8 cellular contexts compared by ENCODE assay signal in the genomic region with DNA sequence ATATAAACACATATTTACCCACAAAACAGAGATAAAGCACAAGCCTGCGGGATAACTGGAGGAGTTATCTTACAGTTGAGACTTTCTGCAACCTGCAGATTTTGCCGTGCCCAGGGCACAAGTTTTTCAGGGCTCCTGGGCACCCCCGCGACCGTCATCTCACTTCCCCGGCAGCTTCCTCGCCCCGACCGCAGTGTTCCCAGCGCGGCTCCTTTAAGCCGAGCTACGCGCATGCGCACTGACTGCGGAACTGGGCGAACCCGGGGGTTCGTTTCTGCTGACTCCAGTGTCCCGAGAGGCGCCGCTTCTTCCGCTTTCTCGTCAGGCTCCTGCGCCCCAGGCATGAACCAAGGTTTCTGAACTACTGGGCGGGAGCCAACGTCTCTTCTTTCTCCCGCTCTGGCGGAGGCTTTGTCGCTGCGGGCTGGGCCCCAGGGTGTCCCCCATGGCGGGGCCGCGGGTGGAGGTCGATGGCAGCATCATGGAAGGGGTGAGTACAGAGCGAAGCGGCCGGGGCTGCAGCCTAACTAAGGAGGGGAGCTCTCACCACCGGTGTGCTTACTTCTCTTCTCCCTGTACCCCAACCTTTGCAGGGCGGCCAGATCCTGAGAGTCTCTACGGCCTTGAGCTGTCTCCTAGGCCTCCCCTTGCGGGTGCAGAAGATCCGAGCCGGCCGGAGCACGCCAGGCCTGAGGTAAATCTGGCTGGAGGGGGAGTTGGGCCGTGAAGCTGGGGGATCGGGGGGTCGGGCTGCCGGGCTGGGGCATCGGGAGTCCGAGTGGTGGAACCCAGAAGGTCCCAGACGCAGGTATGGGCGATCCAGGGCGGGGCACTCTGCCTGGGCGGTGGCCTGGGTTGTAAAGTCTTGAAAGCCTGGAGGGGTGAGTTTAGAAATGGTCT. TPM values are rescaled to one million over a fixed set of nuclear protein-coding genes. Genes with fewer than 3 reads are reported as not detected.
DNase-seq lines count a peak whose midpoint lies in the region; ATAC-seq and TF ChIP-seq lines count a peak whose summit lies in the region.

A gene (plus strand): TSS at position 286 of the 900 bp plus-strand sequence. CDS start 160 bp downstream, at position 446.

- H3K9me3 ChIP-seq in Panc1 (ENCODE audit: control insufficient read depth, insufficient read depth, low read depth, low read length) (no peaks in the 10 kb centered on the region), muscle layer of duodenum (ENCODE audit: control insufficient read depth in 1 of 2, low read length in 2 of 2) (no peaks in the 10 kb centered on the region)

- H3K36me3 ChIP-seq in Panc1 (ENCODE audit: control insufficient read depth, insufficient read depth, low read length), result peaks cover 18% of the 10 kb centered on the region
- peaks cover 20 to 21% of the 10 kb centered on the region in 2 donors for H3K36me3 ChIP-seq in muscle layer of duodenum (ENCODE audit: control insufficient read depth in 1 of 2, insufficient read depth in 2 of 2, low read length in 2 of 2)

- TF ChIP-seq CTCF in Panc1 (IDR thresholded peaks at IDR 0.05), result no peak

- no TSS peak for BruUV-seq in Panc1 (replicated peaks; lab: Mats Ljungman, UMichigan)

- H3K4me3 ChIP-seq in Panc1 (ENCODE audit: low read depth in 2 of 2, low read length in 2 of 2) (peak within 1 kb of the TSS; percentile 67 to 88), muscle layer of duodenum (ENCODE audit: low read depth in 1 of 2, low read length in 2 of 2) (peak within 1 kb of the TSS; percentile 97 to 98)

- POLR2A ChIA-PET in Panc1 (lab: Charles Lee), result interaction anchor here (0.6 to 0.9 kb wide), 2 partner anchors 9 to 85 kb away, joined by 4 to 9 read pairs; no protein-coding TSS in a partner anchor

- H3K4me1 ChIP-seq in Panc1 (ENCODE audit: control insufficient read depth, insufficient read depth, low read length), result peaks cover 5% of the 10 kb centered on the region
- peaks cover 3 to 29% of the 10 kb centered on the region in 2 donors for H3K4me1 ChIP-seq in muscle layer of duodenum (ENCODE audit: control insufficient read depth in 1 of 2, insufficient read depth in 2 of 2, low read length in 2 of 2)

- DNase-seq in DMS153 treated with DMSO at 0.1 percent for 48 hours (lab: John Stamatoyannopoulos, UW; ENCODE audit: unreplicated experiment) (peak; percentile 92), KG1 (lab: John Stamatoyannopoulos, UW) (peak; percentile 81), Panc1 (ENCODE audit: low read depth, low spot score) (peak; percentile 55)
- peak; percentile 96 for DNase-seq in activated T-cell treated with anti-CD3 and anti-CD28 coated beads, Interleukin-2, amount 50 U/mL, for 48 hours
- peak; percentile 89 to 92 for DNase-seq in stimulated activated CD8-positive, alpha-beta memory T cell treated with anti-CD3 and anti-CD28 coated beads, Interleukin-7, amount 100 ng/mL, for 4 hours (ENCODE audit: low read depth in 2 of 2)

- CTCF ChIA-PET in Panc1 (lab: Charles Lee), result interaction anchor here (0.9 kb wide), 1 partner anchor 193 kb away, joined by 3 read pairs; no protein-coding TSS in a partner anchor

- H3K27ac ChIP-seq in Panc1 (ENCODE audit: low read length) (peak within 1 kb of the TSS; percentile 89), muscle layer of duodenum (ENCODE audit: low read length) (peak within 1 kb of the TSS; percentile 82)

- H3K27me3 ChIP-seq in Panc1 (ENCODE audit: control insufficient read depth, insufficient read depth, low read length) (no peaks in the 10 kb centered on the region), muscle layer of duodenum (ENCODE audit: low read depth, low read length) (no peaks in the 10 kb centered on the region)

- intact Hi-C loops in Panc1 (cut with micrococcal nuclease; ENCODE audit: unreplicated experiment), result no loop called here

- ATAC-seq in GM21723 (IDR thresholded peaks at IDR 0.05; ENCODE audit: unreplicated experiment), result peak; percentile 95
- ATAC-seq in Panc1, result peak; percentile 99
- ATAC-seq in esophagus mucosa, result peak; percentile 99

- in situ Hi-C loops in Panc1 (cut with HindIII; ENCODE audit: low pct_unique_long_range_greater_than_20kb, low sequenced_read_pairs), result no loop called here

RNA-seq across cellular contexts. Expression of the gene that starts here (rescaled TPM):
- 33.1 TPM for total RNA-seq in Panc1 (2021; ENCODE audit: unreplicated experiment)
- 19.5 TPM for polyA plus RNA-seq in Panc1 (2012; ENCODE audit: insufficient read length)
- total RNA-seq in esophagus mucosa, result 27.5 TPM

Comparison
In these comparisons a context has a peak if more than half of its experiments do, and no peak if none do; other contexts are left out.
1. Peak in every context shown above with its lines: DNase-seq, ATAC-seq, H3K4me3 ChIP-seq and H3K27ac ChIP-seq.